Comparison of ENCODE assay signal across 2 cellular contexts in genomic region chr11:48096588-48097525, GRCh38.
A peak's percentile ranks its signal among the peaks of the same experiment; 100 is the strongest.
TF ChIP-seq lines count a peak whose summit lies in the region.

No MANE protein-coding gene starts in this region.

TF ChIP-seq in A549, 52 proteins besides CTCF, POLR2A, EP300 and RAD21 (continued from another document):
- no peak for TF ChIP-seq HEYL (CRISPR knock-in tag; IDR thresholded peaks at IDR 0.05)
- no peak for TF ChIP-seq ESRRA (IDR thresholded peaks at IDR 0.05; ENCODE audit: borderline replicate concordance, low read length)
- TF ChIP-seq RCOR1 (IDR thresholded peaks at IDR 0.05; ENCODE audit: low read depth, low read length) = no peak
- TF ChIP-seq PHF8 (IDR thresholded peaks at IDR 0.05; ENCODE audit: borderline replicate concordance, low read depth) = no peak
- TF ChIP-seq HDAC2 (IDR thresholded peaks at IDR 0.05) = no peak
- TF ChIP-seq MAX (IDR thresholded peaks at IDR 0.05) = no peak
- no peak for TF ChIP-seq HMGXB4 (CRISPR knock-in tag; IDR thresholded peaks at IDR 0.05; ENCODE audit: borderline replicate concordance)
- no peak for TF ChIP-seq SREBF2 (IDR thresholded peaks at IDR 0.05)

TF ChIP-seq in HepG2, 621 proteins besides CTCF, POLR2A, EP300 and RAD21 (continued from another document):
- TF ChIP-seq GRHL1 (CRISPR knock-in tag; conservative IDR thresholded peaks at IDR 0.05) (no peak), ZBTB43 (CRISPR knock-in tag; conservative IDR thresholded peaks at IDR 0.05) (no peak), ZNF33B (CRISPR knock-in tag; IDR thresholded peaks at IDR 0.05) (no peak), SRSF9 (IDR thresholded peaks at IDR 0.05; ENCODE audit: borderline replicate concordance, insufficient read depth, low read depth, low read length, poor library complexity, severe bottlenecking) (no peak), ATRX (CRISPR knock-in tag; IDR thresholded peaks at IDR 0.05; ENCODE audit: borderline replicate concordance) (no peak), PAWR (CRISPR knock-in tag; IDR thresholded peaks at IDR 0.05; ENCODE audit: borderline replicate concordance) (no peak), SAP130 (CRISPR knock-in tag; IDR thresholded peaks at IDR 0.05; ENCODE audit: low read depth) (0 out of 2 replicates have a peak, but pooled peaks have one; percentile 21), FOSL2 (CRISPR knock-in tag; IDR thresholded peaks at IDR 0.05) (peak; percentile 62), TGIF2 (CRISPR knock-in tag; IDR thresholded peaks at IDR 0.05) (no peak), PAF1 (CRISPR knock-in tag; IDR thresholded peaks at IDR 0.05) (no peak), ETV5 (CRISPR knock-in tag; IDR thresholded peaks at IDR 0.05; ENCODE audit: borderline replicate concordance) (no peak), ZFP91 (CRISPR knock-in tag; IDR thresholded peaks at IDR 0.05; ENCODE audit: borderline replicate concordance) (no peak), ISX (CRISPR knock-in tag; conservative IDR thresholded peaks at IDR 0.05) (no peak), MYNN (CRISPR knock-in tag; IDR thresholded peaks at IDR 0.05; ENCODE audit: low read depth) (no peak), AHDC1 (CRISPR knock-in tag; IDR thresholded peaks at IDR 0.05; ENCODE audit: borderline replicate concordance) (no peak), ZSCAN29 (CRISPR knock-in tag; conservative IDR thresholded peaks at IDR 0.05) (no peak), YEATS2 (CRISPR knock-in tag; IDR thresholded peaks at IDR 0.05; ENCODE audit: borderline replicate concordance) (no peak), TEAD3 (CRISPR knock-in tag; optimal IDR thresholded peaks at IDR 0.05; ENCODE audit: borderline replicate concordance) (peak; percentile 64), ZNF232 (CRISPR knock-in tag; IDR thresholded peaks at IDR 0.05; ENCODE audit: borderline replicate concordance) (no peak), HMG20A (CRISPR knock-in tag; IDR thresholded peaks at IDR 0.05; ENCODE audit: borderline replicate concordance) (peak; percentile 16; the same call in 1 of the 2 replicates), ZNF282 (IDR thresholded peaks at IDR 0.05; ENCODE audit: partially characterized antibody) (no peak), PRDM15 (CRISPR knock-in tag; IDR thresholded peaks at IDR 0.05) (no peak)
